ENCODE assay signal across 8 cellular contexts in genomic region chr2:27663160-27663462, GRCh38. TPM values are rescaled to one million over a fixed set of nuclear protein-coding genes. Genes with fewer than 3 reads are reported as not detected.
A peak's percentile ranks its signal among the peaks of the same experiment; 100 is the strongest.
DNase-seq lines count a peak whose midpoint lies in the region; ATAC-seq and TF ChIP-seq lines count a peak whose summit lies in the region.

No MANE protein-coding gene starts in this region.

- no peak for DNase-seq in T-cell
- no peak for DNase-seq in foreskin keratinocyte
- no peak for DNase-seq in AG20443 (ENCODE audit: low spot score)
- no peak for DNase-seq in ACHN

- H3K4me3 ChIP-seq in BLaER1 (peak overlapping the region; percentile 90), HEK293 (ENCODE audit: low read depth, low read length) (peak overlapping the region; percentile 78), rectal smooth muscle tissue (ENCODE audit: low read length) (peak overlapping the region; percentile 91)

- H3K4me3 Mint-ChIP-seq in T-cell, result peak overlapping the region; percentile 93 to 100 (median 98)

- TF ChIP-seq CTCF in HEK293 (tag by site-specific recombination; IDR thresholded peaks at IDR 0.05), result no peak
- no peak for TF ChIP-seq CTCF in foreskin keratinocyte (conservative IDR thresholded peaks at IDR 0.05)

- peaks cover 0 to 2% of the 10 kb centered on the region in 2 donors for H3K27me3 Mint-ChIP-seq in T-cell

- peak overlapping the region; percentile 100 for H3K27ac Mint-ChIP-seq in T-cell

- peaks cover 30% of the 10 kb centered on the region for H3K4me1 ChIP-seq in BLaER1
- peaks cover 7% of the 10 kb centered on the region; the same call in 1 of the 2 replicates for H3K4me1 ChIP-seq in HEK293 (ENCODE audit: control insufficient read depth, insufficient read depth, low read length)
- no peaks in the 10 kb centered on the region for H3K4me1 ChIP-seq in foreskin keratinocyte
- peaks cover 13% of the 10 kb centered on the region for H3K4me1 ChIP-seq in rectal smooth muscle tissue (ENCODE audit: control insufficient read depth, insufficient read depth, low read length)

- POLR2A ChIA-PET in HEK293 (lab: Yijun Ruan, JAX) (interaction anchor here (0.9 to 1.7 kb wide), 10 partner anchors 8 to 254 kb away, joined by 3 to 14 read pairs (median 5); partner anchors contain the start of genes CCDC121, GPN1, NRBP1 and PPM1G), T-cell (lab: Charles Lee) (interaction anchor here in 1 of 2 donors (1.1 kb wide), 1 partner anchor 34 kb away, joined by 4 read pairs; the partner anchor contains the start of genes CCDC121 and GPN1)

- CTCF ChIA-PET in HEK293 (lab: Yijun Ruan, JAX), result interaction anchor here (1.0 to 3.6 kb wide), 2 partner anchors 14 to 20 kb away, joined by 3 to 28 read pairs; no protein-coding TSS in a partner anchor
- CTCF ChIA-PET in T-cell (lab: Charles Lee), result interaction anchor here in 1 of 2 donors (0.5 to 2.0 kb wide), 3 partner anchors 20 to 1233 kb away, joined by 3 to 20 read pairs (median 5); no protein-coding TSS in a partner anchor

- peak; percentile 69 to 80 (median 78) for ATAC-seq in T-cell (replicated peaks in 1 of 4)
- no peak for ATAC-seq in foreskin keratinocyte
- no peak for ATAC-seq in GM21381 (IDR thresholded peaks at IDR 0.05; ENCODE audit: unreplicated experiment)

- H3K9ac ChIP-seq in BLaER1, result peak overlapping the region; percentile 95
- H3K9ac ChIP-seq in rectal smooth muscle tissue (ENCODE audit: low read length), result peak overlapping the region; percentile 72

- H3K36me3 Mint-ChIP-seq in T-cell, result peaks cover 38% of the 10 kb centered on the region

- peak overlapping the region; percentile 97 for H3K4me2 ChIP-seq in BLaER1

- no peaks in the 10 kb centered on the region for H3K27me3 ChIP-seq in BLaER1
- H3K27me3 ChIP-seq in foreskin keratinocyte, result no peaks in the 10 kb centered on the region
- no peaks in the 10 kb centered on the region for H3K27me3 ChIP-seq in rectal smooth muscle tissue (ENCODE audit: control insufficient read depth, insufficient read depth, low read length)

- H3K9me3 Mint-ChIP-seq in T-cell, result no peaks in the 10 kb centered on the region

- H4K20me1 ChIP-seq in BLaER1, result no peaks in the 10 kb centered on the region

- peak overlapping the region; percentile 95 for H3K27ac ChIP-seq in BLaER1
- peak overlapping the region; percentile 72 for H3K27ac ChIP-seq in HEK293 (ENCODE audit: extremely low read depth, low read depth, low read length)
- H3K27ac ChIP-seq in foreskin keratinocyte, result peak overlapping the region; percentile 93
- H3K27ac ChIP-seq in rectal smooth muscle tissue (ENCODE audit: low read depth, low read length), result peak overlapping the region; percentile 88

- H3K9me3 ChIP-seq in BLaER1 (no peaks in the 10 kb centered on the region), HEK293 (ENCODE audit: control insufficient read depth, insufficient read depth, low read depth, low read length) (no peaks in the 10 kb centered on the region)

- in situ Hi-C loops in ACHN (cut with HindIII; ENCODE audit: low pct_ligation_motif_present, low pct_unique_long_range_greater_than_20kb, low sequenced_read_pairs), result no loop called here

- H3K4me1 Mint-ChIP-seq in T-cell, result peaks cover 51 to 60% (median 56%) of the 10 kb centered on the region in 3 donors

- H3K36me3 ChIP-seq in BLaER1 (peaks cover 47% of the 10 kb centered on the region), HEK293 (ENCODE audit: control insufficient read depth in 2 of 2, insufficient read depth in 1 of 2, low read length in 2 of 2) (peaks cover 35 to 57% of the 10 kb centered on the region in 2 experiments), rectal smooth muscle tissue (ENCODE audit: control insufficient read depth, insufficient read depth, low read length) (peaks cover 13% of the 10 kb centered on the region)

TF ChIP-seq in HEK293, 187 proteins besides CTCF, POLR2A, EP300 and RAD21:
- TF ChIP-seq ZNF658 (tag by site-specific recombination; IDR thresholded peaks at IDR 0.05) (no peak), BCL11B (tag by site-specific recombination; IDR thresholded peaks at IDR 0.05; ENCODE audit: low read depth) (no peak), ZNF37A (tag by site-specific recombination; IDR thresholded peaks at IDR 0.05) (no peak), ZNF707 (tag by site-specific recombination; IDR thresholded peaks at IDR 0.05) (no peak), ZBTB17 (tag by site-specific recombination; IDR thresholded peaks at IDR 0.05) (no peak), ZNF664 (tag by site-specific recombination; IDR thresholded peaks at IDR 0.05) (no peak), HOXC10 (CRISPR knock-in tag; IDR thresholded peaks at IDR 0.05) (no peak), BCL11A (tag by site-specific recombination; IDR thresholded peaks at IDR 0.05; ENCODE audit: low read depth) (no peak)

RNA-seq across cellular contexts. Expression of gene SUPT7L, which starts 0.3 kb away (rescaled TPM):
- total RNA-seq in T-cell (10 to 100 TPM; 39.2 to 53.2 (median 39.3) TPM), foreskin keratinocyte (24.6 and 25.8 TPM in 2 replicates)
- polyA plus RNA-seq in foreskin keratinocyte, result 18.5 and 19.7 TPM in 2 replicates

RNA-seq across cellular contexts. Expression of gene SLC4A1AP, which starts 0.6 kb away (rescaled TPM):
- 10 to 100 TPM; 21.1 to 24.2 (median 21.8) TPM for total RNA-seq in T-cell
- total RNA-seq in foreskin keratinocyte, result 27.1 and 29.9 TPM in 2 replicates
- 15.2 and 17.8 TPM in 2 replicates for polyA plus RNA-seq in foreskin keratinocyte

RNA-seq across cellular contexts. Expression of gene GPN1, which starts 34.3 kb away (rescaled TPM):
- total RNA-seq in T-cell, result 10 to 100 TPM; 27.0 to 32.1 (median 28.9) TPM
- 58.9 and 61.4 TPM in 2 replicates for total RNA-seq in foreskin keratinocyte
- 49.6 and 56.4 TPM in 2 replicates for polyA plus RNA-seq in foreskin keratinocyte

RNA-seq across cellular contexts. Expression of gene CCDC121, which starts 34.3 kb away (rescaled TPM):
- total RNA-seq in T-cell (1 to 10 TPM in 3 of 5 donors, under 1 TPM in 2; 0.49 to 1.4 (median 1.2) TPM), foreskin keratinocyte (0.81 and 1.0 TPM in 2 replicates)
- polyA plus RNA-seq in foreskin keratinocyte, result 0.26 and 0.46 TPM in 2 replicates

Comparison
In these comparisons a context has a peak if more than half of its experiments do, and no peak if none do; other contexts are left out.
1. ATAC-seq: peak in T-cell (4 of 4); none in foreskin keratinocyte (single experiment) and GM21381 (single experiment).
2. Peak in every context shown above with its lines, with median percentiles within 50 percentile points of each other: H3K27ac ChIP-seq and H3K4me3 ChIP-seq.